ENCODE assay signal across 8 cellular contexts in genomic region chr4:38179690-38180299, GRCh38.
DNase-seq lines count a peak whose midpoint lies in the region; ATAC-seq and TF ChIP-seq lines count a peak whose summit lies in the region.

No MANE protein-coding gene starts in this region.

- H3K9me3 ChIP-seq in thymus (ENCODE audit: control insufficient read depth): no peaks in the 10 kb centered on the region

- DNase-seq in SK-N-DZ (ENCODE audit: low spot score) (peak; percentile 53), foreskin keratinocyte (peak in 1 of 2 donors; percentile 69), nucleus accumbens (lab: John Stamatoyannopoulos, UW) (peak in 51 of 56 donors; percentile 10 to 90 (median 56))
- DNase-seq in activated gamma-delta T cell treated with anti-CD3 and anti-CD28 coated beads, Interleukin-2, amount 50 U/mL, for 16 hours (ENCODE audit: low read depth): peak; percentile 65

- H3K36me3 ChIP-seq in thymus (ENCODE audit: control insufficient read depth, insufficient read depth): no peaks in the 10 kb centered on the region

- TF ChIP-seq CTCF in GM12874 (IDR thresholded peaks at IDR 0.05; ENCODE audit: insufficient read depth, low read depth, low read length): peak; percentile 72
- TF ChIP-seq CTCF in foreskin keratinocyte (conservative IDR thresholded peaks at IDR 0.05): peak; percentile 98

- peak; percentile 59 for ATAC-seq in foreskin keratinocyte
- no peak for ATAC-seq in GM18517 (IDR thresholded peaks at IDR 0.05; ENCODE audit: unreplicated experiment)

- H3K4me1 ChIP-seq in foreskin keratinocyte (peaks cover 32% of the 10 kb centered on the region), thymus (ENCODE audit: control insufficient read depth, insufficient read depth, low read length) (peaks cover 30% of the 10 kb centered on the region)

- H3K4me3 ChIP-seq in thymus (ENCODE audit: low read length): no peak overlapping the region

- H3K27me3 ChIP-seq in foreskin keratinocyte: no peaks in the 10 kb centered on the region
- no peaks in the 10 kb centered on the region for H3K27me3 ChIP-seq in thymus (ENCODE audit: control insufficient read depth, insufficient read depth)

- peak overlapping the region; percentile 81 for H3K27ac ChIP-seq in foreskin keratinocyte
- peak overlapping the region; percentile 31 for H3K27ac ChIP-seq in thymus (ENCODE audit: low read depth)

- TF ChIP-seq RAD21 in Ishikawa (IDR thresholded peaks at IDR 0.05; ENCODE audit: low read depth): peak; percentile 99

- 67% methylated on average over 3 of the region's 3 CpGs for WGBS in thymus

- no peak for TF ChIP-seq EP300 in Ishikawa (IDR thresholded peaks at IDR 0.05; ENCODE audit: borderline replicate concordance)

TF ChIP-seq in Ishikawa, 13 proteins besides CTCF, POLR2A, EP300 and RAD21:
- no peak; the same call in 1 of the 2 replicates for TF ChIP-seq MAX (IDR thresholded peaks at IDR 0.05)
- TF ChIP-seq, protein P1, sequence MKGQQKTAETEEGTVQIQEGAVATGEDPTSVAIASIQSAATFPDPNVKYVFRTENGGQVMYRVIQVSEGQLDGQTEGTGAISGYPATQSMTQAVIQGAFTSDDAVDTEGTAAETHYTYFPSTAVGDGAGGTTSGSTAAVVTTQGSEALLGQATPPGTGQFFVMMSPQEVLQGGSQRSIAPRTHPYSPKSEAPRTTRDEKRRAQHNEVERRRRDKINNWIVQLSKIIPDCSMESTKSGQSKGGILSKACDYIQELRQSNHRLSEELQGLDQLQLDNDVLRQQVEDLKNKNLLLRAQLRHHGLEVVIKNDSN (IDR thresholded peaks at IDR 0.05): peak; percentile 46; the same call in 1 of the 2 replicates
